In genomic region chr11:130916238-130916855, GRCh38 we compare ENCODE assay signal across 1 cellular context.
TF ChIP-seq lines count a peak whose summit lies in the region.

A gene with protein sequence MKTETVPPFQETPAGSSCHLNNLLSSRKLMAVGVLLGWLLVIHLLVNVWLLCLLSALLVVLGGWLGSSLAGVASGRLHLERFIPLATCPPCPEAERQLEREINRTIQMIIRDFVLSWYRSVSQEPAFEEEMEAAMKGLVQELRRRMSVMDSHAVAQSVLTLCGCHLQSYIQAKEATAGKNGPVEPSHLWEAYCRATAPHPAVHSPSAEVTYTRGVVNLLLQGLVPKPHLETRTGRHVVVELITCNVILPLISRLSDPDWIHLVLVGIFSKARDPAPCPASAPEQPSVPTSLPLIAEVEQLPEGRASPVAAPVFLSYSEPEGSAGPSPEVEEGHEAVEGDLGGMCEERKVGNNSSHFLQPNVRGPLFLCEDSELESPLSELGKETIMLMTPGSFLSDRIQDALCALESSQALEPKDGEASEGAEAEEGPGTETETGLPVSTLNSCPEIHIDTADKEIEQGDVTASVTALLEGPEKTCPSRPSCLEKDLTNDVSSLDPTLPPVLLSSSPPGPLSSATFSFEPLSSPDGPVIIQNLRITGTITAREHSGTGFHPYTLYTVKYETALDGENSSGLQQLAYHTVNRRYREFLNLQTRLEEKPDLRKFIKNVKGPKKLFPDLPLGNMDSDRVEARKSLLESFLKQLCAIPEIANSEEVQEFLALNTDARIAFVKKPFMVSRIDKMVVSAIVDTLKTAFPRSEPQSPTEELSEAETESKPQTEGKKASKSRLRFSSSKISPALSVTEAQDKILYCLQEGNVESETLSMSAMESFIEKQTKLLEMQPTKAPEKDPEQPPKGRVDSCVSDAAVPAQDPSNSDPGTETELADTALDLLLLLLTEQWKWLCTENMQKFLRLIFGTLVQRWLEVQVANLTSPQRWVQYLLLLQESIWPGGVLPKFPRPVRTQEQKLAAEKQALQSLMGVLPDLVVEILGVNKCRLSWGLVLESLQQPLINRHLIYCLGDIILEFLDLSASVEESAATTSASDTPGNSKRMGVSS (minus strand): TSS chr11:130916479. CDS start chr11:130915939, 540 bp downstream.

TF ChIP-seq in K562, 482 proteins besides CTCF, POLR2A, EP300 and RAD21 (continued from another document and continues in another):
- TF ChIP-seq SMARCB1 (IDR thresholded peaks at IDR 0.05; ENCODE audit: insufficient read length, low read depth) = no peak
- TF ChIP-seq POU5F1 (IDR thresholded peaks at IDR 0.05; ENCODE audit: borderline replicate concordance, low read depth, low read length, partially characterized antibody) = peak; percentile 54
- peak; percentile 95 for TF ChIP-seq RBFOX2 (IDR thresholded peaks at IDR 0.05; ENCODE audit: low read depth, low read length)
- peak; percentile 39; the same call in 1 of the 2 replicates for TF ChIP-seq ZNF76 (CRISPR knock-in tag; IDR thresholded peaks at IDR 0.05; ENCODE audit: borderline replicate concordance)
- peak; percentile 97 for TF ChIP-seq POLR2G (IDR thresholded peaks at IDR 0.05; ENCODE audit: low read depth, low read length)
- 0 out of 4 replicates have a peak, but pooled peaks of 1 of the 2 experiments have one; percentile 7 for TF ChIP-seq SRF (CRISPR knock-in tag; IDR thresholded peaks at IDR 0.05)
- no peak for TF ChIP-seq HDAC8 (tag; IDR thresholded peaks at IDR 0.05)
- peak; percentile 75 for TF ChIP-seq C11orf30 (IDR thresholded peaks at IDR 0.05; ENCODE audit: low read depth)
- TF ChIP-seq ERF (CRISPR knock-in tag; IDR thresholded peaks at IDR 0.05) = no peak
- TF ChIP-seq YY1 (IDR thresholded peaks at IDR 0.05; ENCODE audit: borderline replicate concordance in 1 of 3, control insufficient read depth in 1 of 3, extremely low read depth in 1 of 3, insufficient read depth in 3 of 3, insufficient read length in 1 of 3, insufficient replicate concordance in 2 of 3, low read depth in 1 of 3, low read length in 2 of 3) = peak in 2 of 3 experiments; percentile 57 to 71
- TF ChIP-seq ZFX (CRISPR knock-in tag; IDR thresholded peaks at IDR 0.05) = peak; percentile 98
- peak in 2 of 3 experiments; percentile 36 to 81; a peak in 2 of 6 replicates for TF ChIP-seq ZBTB11 (CRISPR knock-in tag; IDR thresholded peaks at IDR 0.05)
- TF ChIP-seq BRD4 (IDR thresholded peaks at IDR 0.05) = peak; percentile 94
- peak; percentile 94 for TF ChIP-seq RBBP5 (IDR thresholded peaks at IDR 0.05; ENCODE audit: borderline replicate concordance, insufficient read depth, low read length, poor library complexity, severe bottlenecking)
- peak; percentile 89 for TF ChIP-seq CTBP1 (IDR thresholded peaks at IDR 0.05; ENCODE audit: borderline replicate concordance)
- TF ChIP-seq DMBX1 (CRISPR knock-in tag; IDR thresholded peaks at IDR 0.05; ENCODE audit: borderline replicate concordance) = peak; percentile 59; the same call in 1 of the 2 replicates
- TF ChIP-seq ATF1 (CRISPR knock-in tag; IDR thresholded peaks at IDR 0.05) = no peak
- peak; percentile 91 for TF ChIP-seq ATF1 (tag; IDR thresholded peaks at IDR 0.05)
- no peak; the same call in 1 of the 2 replicates for TF ChIP-seq SMC3 (conservative IDR thresholded peaks at IDR 0.05; ENCODE audit: insufficient read depth, low read depth, low read length)
- peak in 1 of 2 experiments; percentile 87; a peak in 1 of 3 replicates for TF ChIP-seq CBX3 (IDR thresholded peaks at IDR 0.05; ENCODE audit: borderline replicate concordance in 1 of 2, low read length in 2 of 2)
- TF ChIP-seq JUND (IDR thresholded peaks at IDR 0.05; ENCODE audit: borderline replicate concordance, low read depth, low read length) = peak; percentile 55
- peak; percentile 37; the same call in 1 of the 3 replicates for TF ChIP-seq JUND (tag; IDR thresholded peaks at IDR 0.05; ENCODE audit: borderline replicate concordance, low read depth, low read length)
- TF ChIP-seq FUS (optimal IDR thresholded peaks at IDR 0.05; ENCODE audit: low read depth, low read length) = peak; percentile 89
- peak in 1 of 2 experiments; percentile 64; a peak in 2 of 4 replicates for TF ChIP-seq ZNF639 (CRISPR knock-in tag; conservative IDR thresholded peaks at IDR 0.05 in 1 of 2, IDR thresholded peaks at IDR 0.05 in 1 of 2)
- TF ChIP-seq TFAP4 (CRISPR knock-in tag; IDR thresholded peaks at IDR 0.05; ENCODE audit: borderline replicate concordance) = peak; percentile 29; the same call in 1 of the 2 replicates
- no peak for TF ChIP-seq TRIM24 (IDR thresholded peaks at IDR 0.05)
- no peak for TF ChIP-seq ZNF586 (CRISPR knock-in tag; conservative IDR thresholded peaks at IDR 0.05)
- TF ChIP-seq RNF2 (IDR thresholded peaks at IDR 0.05) = no peak; the same call in 1 of the 2 replicates
- peak; percentile 94 for TF ChIP-seq NR2C2 (CRISPR knock-in tag; IDR thresholded peaks at IDR 0.05)
- peak; percentile 99 for TF ChIP-seq NR2C2 (tag; IDR thresholded peaks at IDR 0.05)
- TF ChIP-seq DACH1 (IDR thresholded peaks at IDR 0.05; ENCODE audit: partially characterized antibody) = no peak
- peak; percentile 94 for TF ChIP-seq NR2C1 (IDR thresholded peaks at IDR 0.05)
- TF ChIP-seq NR2C1 (tag; IDR thresholded peaks at IDR 0.05) = peak; percentile 95
- TF ChIP-seq KDM5B (IDR thresholded peaks at IDR 0.05; ENCODE audit: insufficient replicate concordance, low read depth, low read length) = peak; percentile 63
- TF ChIP-seq RFX5 (IDR thresholded peaks at IDR 0.05; ENCODE audit: low read depth, low read length) = no peak
- peak; percentile 69 for TF ChIP-seq MYC (IDR thresholded peaks at IDR 0.05; ENCODE audit: low read depth, low read length)
- TF ChIP-seq MYC (CRISPR knock-in tag; IDR thresholded peaks at IDR 0.05; ENCODE audit: borderline replicate concordance, low read depth) = no peak
- no peak for TF ChIP-seq NFRKB (IDR thresholded peaks at IDR 0.05; ENCODE audit: low read depth)
- peak; percentile 76 for TF ChIP-seq HCFC1 (IDR thresholded peaks at IDR 0.05; ENCODE audit: low read depth, low read length)
- TF ChIP-seq HDAC1 (IDR thresholded peaks at IDR 0.05) = peak in 1 of 2 experiments; percentile 79; a peak in 2 of 4 replicates
- TF ChIP-seq ZNF431 (CRISPR knock-in tag; IDR thresholded peaks at IDR 0.05) = peak; percentile 36; the same call in 1 of the 2 replicates
- no peak for TF ChIP-seq NUFIP1 (IDR thresholded peaks at IDR 0.05; ENCODE audit: partially characterized antibody)
- TF ChIP-seq ZFP30 (CRISPR knock-in tag; IDR thresholded peaks at IDR 0.05; ENCODE audit: borderline replicate concordance) = no peak
- TF ChIP-seq VEZF1 (CRISPR knock-in tag; IDR thresholded peaks at IDR 0.05) = no peak
- TF ChIP-seq, protein P1, sequence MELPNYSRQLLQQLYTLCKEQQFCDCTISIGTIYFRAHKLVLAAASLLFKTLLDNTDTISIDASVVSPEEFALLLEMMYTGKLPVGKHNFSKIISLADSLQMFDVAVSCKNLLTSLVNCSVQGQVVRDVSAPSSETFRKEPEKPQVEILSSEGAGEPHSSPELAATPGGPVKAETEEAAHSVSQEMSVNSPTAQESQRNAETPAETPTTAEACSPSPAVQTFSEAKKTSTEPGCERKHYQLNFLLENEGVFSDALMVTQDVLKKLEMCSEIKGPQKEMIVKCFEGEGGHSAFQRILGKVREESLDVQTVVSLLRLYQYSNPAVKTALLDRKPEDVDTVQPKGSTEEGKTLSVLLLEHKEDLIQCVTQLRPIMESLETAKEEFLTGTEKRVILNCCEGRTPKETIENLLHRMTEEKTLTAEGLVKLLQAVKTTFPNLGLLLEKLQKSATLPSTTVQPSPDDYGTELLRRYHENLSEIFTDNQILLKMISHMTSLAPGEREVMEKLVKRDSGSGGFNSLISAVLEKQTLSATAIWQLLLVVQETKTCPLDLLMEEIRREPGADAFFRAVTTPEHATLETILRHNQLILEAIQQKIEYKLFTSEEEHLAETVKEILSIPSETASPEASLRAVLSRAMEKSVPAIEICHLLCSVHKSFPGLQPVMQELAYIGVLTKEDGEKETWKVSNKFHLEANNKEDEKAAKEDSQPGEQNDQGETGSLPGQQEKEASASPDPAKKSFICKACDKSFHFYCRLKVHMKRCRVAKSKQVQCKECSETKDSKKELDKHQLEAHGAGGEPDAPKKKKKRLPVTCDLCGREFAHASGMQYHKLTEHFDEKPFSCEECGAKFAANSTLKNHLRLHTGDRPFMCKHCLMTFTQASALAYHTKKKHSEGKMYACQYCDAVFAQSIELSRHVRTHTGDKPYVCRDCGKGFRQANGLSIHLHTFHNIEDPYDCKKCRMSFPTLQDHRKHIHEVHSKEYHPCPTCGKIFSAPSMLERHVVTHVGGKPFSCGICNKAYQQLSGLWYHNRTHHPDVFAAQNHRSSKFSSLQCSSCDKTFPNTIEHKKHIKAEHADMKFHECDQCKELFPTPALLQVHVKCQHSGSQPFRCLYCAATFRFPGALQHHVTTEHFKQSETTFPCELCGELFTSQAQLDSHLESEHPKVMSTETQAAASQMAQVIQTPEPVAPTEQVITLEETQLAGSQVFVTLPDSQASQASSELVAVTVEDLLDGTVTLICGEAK (IDR thresholded peaks at IDR 0.05) = peak; percentile 83
- TF ChIP-seq, protein P1 (CRISPR knock-in tag; IDR thresholded peaks at IDR 0.05) = no peak
- TF ChIP-seq GATAD2B (IDR thresholded peaks at IDR 0.05; ENCODE audit: borderline replicate concordance) = peak; percentile 79; the same call in 1 of the 2 replicates
- no peak for TF ChIP-seq GABPB2 (CRISPR knock-in tag; conservative IDR thresholded peaks at IDR 0.05)
